Comparison of ENCODE assay signal across 8 cellular contexts in the genomic region with DNA sequence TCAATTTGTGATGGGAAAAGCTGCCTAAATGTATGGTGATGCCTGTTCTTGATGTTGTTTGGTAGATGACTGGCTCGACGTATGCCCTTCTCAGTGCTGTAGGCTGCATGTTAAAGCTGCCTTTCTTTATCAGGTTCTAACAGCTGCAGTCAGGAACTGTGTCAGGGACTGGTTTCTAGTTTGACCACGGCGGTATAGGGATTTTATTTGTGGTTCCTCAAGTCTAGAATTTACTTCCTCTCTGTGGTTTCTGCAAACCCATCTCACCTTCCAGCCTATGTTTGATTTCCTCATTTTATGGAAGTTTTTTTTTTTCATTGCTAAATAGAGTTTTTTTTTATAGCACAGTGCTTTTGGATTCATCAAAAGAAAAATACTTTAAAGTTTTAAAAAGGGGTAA. TPM values are rescaled to one million over a fixed set of nuclear protein-coding genes. Genes with fewer than 3 reads are reported as not detected.
DNase-seq lines count a peak whose midpoint lies in the region; ATAC-seq, FAIRE-seq and TF ChIP-seq lines count a peak whose summit lies in the region.

No MANE protein-coding gene starts in this region.

- H4K20me1 ChIP-seq in BLaER1: peaks cover 100% of the 10 kb centered on the region

- peak overlapping the region; percentile 69 for H3K4me2 ChIP-seq in BLaER1

- peaks cover 11% of the 10 kb centered on the region for H3K36me3 ChIP-seq in BLaER1

- ATAC-seq in GM18907 (IDR thresholded peaks at IDR 0.05; ENCODE audit: unreplicated experiment): peak; percentile 67
- peak; percentile 75 for ATAC-seq in HG03039 (IDR thresholded peaks at IDR 0.05; ENCODE audit: unreplicated experiment)
- ATAC-seq in foreskin keratinocyte: peak; percentile 5

- TF ChIP-seq CTCF in foreskin keratinocyte (conservative IDR thresholded peaks at IDR 0.05): no peak

- DNase-seq in RCC 7860 (ENCODE audit: low spot score) (peak; percentile 66), foreskin keratinocyte (peak; percentile 11 to 48), NCI-H2081 treated with DMSO at 0.1 percent for 48 hours (lab: John Stamatoyannopoulos, UW) (no peak), NCI-H2196 treated with DMSO at 0.1 percent for 48 hours (lab: John Stamatoyannopoulos, UW; ENCODE audit: unreplicated experiment) (no peak), NCI-H345 (lab: John Stamatoyannopoulos, UW) (no peak)

- H3K27me3 ChIP-seq in BLaER1: no peaks in the 10 kb centered on the region
- H3K27me3 ChIP-seq in foreskin keratinocyte: no peaks in the 10 kb centered on the region

- H3K9ac ChIP-seq in BLaER1: no peak overlapping the region

- H3K27ac ChIP-seq in BLaER1 (no peak overlapping the region), foreskin keratinocyte (no peak overlapping the region)

- H3K4me1 ChIP-seq in BLaER1 (peaks cover 47% of the 10 kb centered on the region), foreskin keratinocyte (peaks cover 32% of the 10 kb centered on the region)

- no peak for FAIRE-seq in RCC 7860 (lab: Jason Lieb, UNC)

- no peak overlapping the region for H3K4me3 ChIP-seq in BLaER1

- H3K9me3 ChIP-seq in BLaER1: no peaks in the 10 kb centered on the region

RNA-seq across cellular contexts. Expression of a gene that starts 26.5 kb away (rescaled TPM):
- total RNA-seq in foreskin keratinocyte: 13.8 and 14.2 TPM in 2 replicates
- 2.2 and 2.7 TPM in 2 replicates for polyA plus RNA-seq in foreskin keratinocyte

Comparison
In these comparisons a context has a peak if more than half of its experiments do, and no peak if none do; other contexts are left out.
1. ATAC-seq: peak in every context shown above with its lines; median percentile 75 in HG03039; 67 in GM18907; 5 in foreskin keratinocyte.
2. DNase-seq: peak in RCC 7860 (single experiment) and foreskin keratinocyte (2 of 2); none in NCI-H2081 treated with DMSO at 0.1 percent for 48 hours (single experiment), NCI-H2196 treated with DMSO at 0.1 percent for 48 hours (single experiment) and NCI-H345 (single experiment).